In the genomic region with DNA sequence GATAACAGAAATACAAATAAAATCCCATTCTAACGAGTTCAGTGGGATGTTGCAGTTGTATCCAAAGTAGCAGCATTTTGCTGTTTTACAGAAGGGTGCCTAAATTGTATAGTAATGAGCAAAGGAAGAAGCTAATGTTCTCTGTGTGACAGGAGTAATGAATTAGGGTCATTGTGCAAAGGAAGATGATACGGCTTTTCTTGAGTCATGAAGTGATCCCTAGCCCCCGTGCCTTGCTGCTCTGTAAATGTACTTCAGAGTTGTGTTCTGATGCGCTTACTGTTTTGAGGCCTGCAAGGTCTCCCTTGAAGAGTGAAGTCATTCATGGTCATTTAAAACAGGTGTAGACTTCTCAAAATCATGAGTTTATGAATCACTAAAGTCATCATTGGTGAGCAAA, we compare ENCODE assay signal across 27 cellular contexts.
"Had no signal": no experiment of that assay in that cellular context is flagged by ENCODE, and none has a peak within 500 bp of the region (broad histone marks: within the 10 kb centered on the region; RNA-seq: fewer than 3 reads in every experiment).

No MANE protein-coding gene starts in this region.

- DNase-seq: activated CD4-positive, alpha-beta T cell treated with anti-CD3 and anti-CD28 coated beads for 36 hours; activated CD4-positive, alpha-beta T cell treated with anti-CD3 and anti-CD28 coated beads, Interleukin-2, amount 10 ng/mL, durations not matched to agents 7 days and 5 days; activated CD4-positive, alpha-beta T cell treated with anti-CD3 and anti-CD28 coated beads, Interleukin-2, amount 50 U/mL, for 48 hours; activated CD8-positive, alpha-beta T cell treated with anti-CD3 and anti-CD28 coated beads, Interleukin-2, amount 10 ng/mL, durations not matched to agents 7 days and 5 days; activated gamma-delta T cell; activated naive CD4-positive, alpha-beta T cell treated with Interleukin-2 at 50 U/mL for 16 hours; activated naive CD8-positive, alpha-beta T cell treated with anti-CD3 and anti-CD28 coated beads, Interleukin-2, amount 10 ng/mL, durations not matched to agents 7 days and 5 days; activated T-cell treated with anti-CD3 and anti-CD28 coated beads, Interleukin-2, amount 50 U/mL, for 24 hours; caudate nucleus; cerebellar nuclear complex; Karpas-422; MG63; NCI-H1048; NCI-H146; NCI-H187; NCI-H2029 treated with DMSO at 0.1 percent for 48 hours; NCI-H2107; NCI-H2171; NCI-H510A; NCI-H526; NCI-H748 treated with DMSO at 0.1 percent for 48 hours; NK-92 treated with Interleukin-12 subunit alpha and Interleukin-12 subunit beta, amount 100 ng/mL, for 24 hours; OCI-M1; Right ventricle myocardium superior had no signal

- ATAC-seq: activated CD4-positive, alpha-beta T cell treated with anti-CD3 and anti-CD28 coated beads for 36 hours; activated CD4-positive, CD25-positive, alpha-beta regulatory T cell treated with anti-CD3 and anti-CD28 coated beads, Interleukin-2, amount 50 U/mL, for 24 hours; activated CD8-positive, alpha-beta T cell treated with anti-CD3 and anti-CD28 coated beads, Interleukin-2, amount 10 ng/mL, durations not matched to agents 7 days and 5 days had no signal

- H3K27ac ChIP-seq: SK-N-MC had no signal

- FAIRE-seq: TTC549 had no signal

- H3K4me3 ChIP-seq: MG63, SK-N-MC had no signal

- H3K27me3 ChIP-seq: MG63 had no signal
